Comparison of ENCODE assay signal across 13 cellular contexts in genomic region chr19:47331931-47332547, GRCh38. TPM values are rescaled to one million over a fixed set of nuclear protein-coding genes. Genes with fewer than 3 reads are reported as not detected.
A peak's percentile ranks its signal among the peaks of the same experiment; 100 is the strongest.
DNase-seq lines count a peak whose midpoint lies in the region; ATAC-seq and TF ChIP-seq lines count a peak whose summit lies in the region.
"Had no signal": no experiment of that assay in that cellular context is flagged by ENCODE, and none has a peak within 500 bp of the region (broad histone marks: within the 10 kb centered on the region; RNA-seq: fewer than 3 reads in every experiment).

Gene C5AR2, plus strand, starts transcription at chr19:47332175. Its CDS starts 8,625 bp downstream, at chr19:47340800.

- no peaks in the 10 kb centered on the region for H3K27me3 ChIP-seq in brain microvascular endothelial cell (replicated peaks)
- no peaks in the 10 kb centered on the region for H3K27me3 ChIP-seq in hepatocyte
- peaks cover 0 to 49% of the 10 kb centered on the region in 2 donors for H3K27me3 ChIP-seq in tibial artery

- no peaks in the 10 kb centered on the region for H3K9me2 ChIP-seq in hepatocyte (replicated peaks; ENCODE audit: insufficient read depth)

- H3K4me1 Mint-ChIP-seq in HFFc6 (ENCODE audit: low read depth) = peaks cover 27% of the 10 kb centered on the region

- H3K27ac ChIP-seq in brain microvascular endothelial cell (peak within 1 kb of the TSS; percentile 69), skin epidermis (peak within 1 kb of the TSS in 17 of 21 experiments; percentile 2 to 84 (median 39)), hepatocyte (no peak within 1 kb of the TSS), tibial artery (no peak within 1 kb of the TSS)

- H3K27ac Mint-ChIP-seq in HFFc6 = peak within 1 kb of the TSS; percentile 22; the same call in 1 of the 2 replicates

- H3K4me3 Mint-ChIP-seq in HFFc6 = peak within 1 kb of the TSS; percentile 24; the same call in 1 of the 2 replicates

- no peak within 1 kb of the TSS for H3K4me2 ChIP-seq in hepatocyte

- no peak for TF ChIP-seq CTCF in HFFc6 (IDR thresholded peaks at IDR 0.05)
- TF ChIP-seq CTCF in brain microvascular endothelial cell (IDR thresholded peaks at IDR 0.05; ENCODE audit: low read depth, low read length, missing control alignments) = no peak
- TF ChIP-seq CTCF in hepatocyte (IDR thresholded peaks at IDR 0.05; ENCODE audit: poor library complexity) = no peak
- no peak for TF ChIP-seq CTCF in tibial artery (IDR thresholded peaks at IDR 0.05)

- H3K4me3 ChIP-seq in brain microvascular endothelial cell (ENCODE audit: low read depth, low read length) (no peak within 1 kb of the TSS), skin epidermis (no peak within 1 kb of the TSS), hepatocyte (no peak within 1 kb of the TSS), tibial artery (peak within 1 kb of the TSS in 1 of 2 donors; percentile 6)

- H3K9me3 ChIP-seq in hepatocyte (ENCODE audit: low read depth) (no peaks in the 10 kb centered on the region), tibial artery (no peaks in the 10 kb centered on the region)

- no peaks in the 10 kb centered on the region for H3K79me2 ChIP-seq in hepatocyte

- peak; percentile 24 for ATAC-seq in left lobe of liver
- ATAC-seq: stimulated activated naive CD8-positive, alpha-beta T cell treated with anti-CD3 and anti-CD28 coated beads, Interleukin-15, Interleukin-2, amounts not matched to agents 100 U/mL and 50 U/mL, for 24 hours had no signal

- no peak for DNase-seq in HFFc6
- no peak for DNase-seq in brain microvascular endothelial cell
- DNase-seq in left lobe of liver (ENCODE audit: low spot score) = no peak
- no peak for DNase-seq in hepatocyte (ENCODE audit: low spot score)
- DNase-seq in tibial artery = no peak
- no peak for DNase-seq in hippocampal formation (lab: John Stamatoyannopoulos, UW)
- DNase-seq in GF-D8 (lab: John Stamatoyannopoulos, UW) = no peak
- DNase-seq: SHP77 treated with DMSO at 0.1 percent for 48 hours; stimulated activated CD4-positive, alpha-beta T cell treated with anti-CD3 and anti-CD28 coated beads, Interleukin-2, amount 100 ng/mL, for 48 hours; stimulated activated naive CD8-positive, alpha-beta T cell treated with anti-CD3 and anti-CD28 coated beads, Interleukin-15, Interleukin-2, amounts not matched to agents 100 U/mL and 50 U/mL, for 24 hours had no signal

- in situ Hi-C loops in brain microvascular endothelial cell (cut with HindIII; ENCODE audit: low pct_ligation_motif_present, low sequenced_read_pairs) = no loop called here

- no peaks in the 10 kb centered on the region for H4K20me1 ChIP-seq in hepatocyte (ENCODE audit: insufficient read depth, poor library complexity, severe bottlenecking)

- WGBS in hepatocyte (ENCODE audit: low lambda C conversion rate, missing lambda C conversion rate) = 78% methylated on average over 18 of the region's 18 CpGs

- H3K27me3 Mint-ChIP-seq in HFFc6 (ENCODE audit: insufficient read depth) = peaks cover 13% of the 10 kb centered on the region

- intact Hi-C loops in tibial artery (cut with DNase I; ENCODE audit: low total_unique reads) = no loop called here

- H3K9me3 Mint-ChIP-seq in HFFc6 = no peaks in the 10 kb centered on the region

- H3K36me3 Mint-ChIP-seq in HFFc6 (ENCODE audit: low read depth) = no peaks in the 10 kb centered on the region

- H3K36me3 ChIP-seq in brain microvascular endothelial cell (replicated peaks) (no peaks in the 10 kb centered on the region), hepatocyte (replicated peaks; ENCODE audit: insufficient read depth, low read depth) (no peaks in the 10 kb centered on the region), tibial artery (no peaks in the 10 kb centered on the region)

- no peak within 1 kb of the TSS for H2AFZ ChIP-seq in hepatocyte

- no peaks in the 10 kb centered on the region for H3K4me1 ChIP-seq in hepatocyte (ENCODE audit: insufficient read depth)
- H3K4me1 ChIP-seq in tibial artery = peaks cover 0 to 3% (median 0%) of the 10 kb centered on the region in 4 donors

RNA-seq across cellular contexts. Expression of gene C5AR2, which starts in this region (rescaled TPM):
- under 1 TPM in 4 of 6 experiments, not detected in 2; 0.03 to 0.14 (median 0.05) TPM for total RNA-seq in HFFc6 (2021; fragmentation: NEBNext Ultra II Directional; extraction: Animal tissue kit (Norgen Biotek cat#: 25700))
- total RNA-seq in left lobe of liver (2.2 TPM), hepatocyte (0.53 TPM in 1 of 2 replicates, not detected in the other)
- polyA plus RNA-seq in hepatocyte = 0.24 TPM in 1 of 2 replicates, not detected in the other
- total RNA-seq: epithelial cell of proximal tubule, NCI-H460 had no signal

Comparison
In these comparisons a context has a peak if more than half of its experiments do, and no peak if none do; other contexts are left out.
1. H3K27ac ChIP-seq: peak in brain microvascular endothelial cell (single experiment) and skin epidermis (17 of 21); none in hepatocyte (single experiment) and tibial artery (0 of 2).